1 cellular context compared by ENCODE assay signal in the genomic region with DNA sequence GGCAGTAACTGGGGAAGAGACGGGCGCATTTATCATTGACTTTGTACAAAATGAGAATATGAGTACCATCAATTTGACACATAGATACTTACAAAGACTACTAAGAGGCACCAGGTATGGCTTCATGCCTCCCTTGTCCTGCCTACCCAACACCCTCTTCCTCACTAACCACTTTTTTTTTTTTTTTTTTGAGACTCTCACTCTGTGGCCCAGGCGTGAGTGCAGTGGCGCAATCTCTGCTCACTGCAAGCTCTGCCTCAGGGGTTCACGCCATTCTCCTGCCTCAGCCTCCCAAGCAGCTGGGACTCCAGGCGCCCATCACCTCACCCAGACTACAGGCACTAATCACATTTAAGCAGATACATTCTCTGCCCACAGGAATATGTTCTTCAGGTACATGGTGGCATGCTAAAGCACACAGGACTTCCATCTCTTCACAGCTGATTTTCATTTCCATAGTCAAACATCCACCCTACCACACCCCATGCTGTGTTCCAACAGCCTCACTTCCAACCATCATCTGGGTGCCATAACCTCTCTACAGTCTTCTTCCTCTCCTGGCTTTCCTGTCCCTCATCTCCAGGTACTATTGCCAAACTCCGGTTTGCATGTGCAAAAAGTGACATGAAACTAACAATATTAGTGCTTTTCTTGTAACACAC.
A peak's percentile ranks its signal among the peaks of the same experiment; 100 is the strongest.
TF ChIP-seq lines count a peak whose summit lies in the region.

No MANE protein-coding gene starts in this region.

TF ChIP-seq in K562, 482 proteins besides CTCF, POLR2A, EP300 and RAD21:
- TF ChIP-seq, protein P1, sequence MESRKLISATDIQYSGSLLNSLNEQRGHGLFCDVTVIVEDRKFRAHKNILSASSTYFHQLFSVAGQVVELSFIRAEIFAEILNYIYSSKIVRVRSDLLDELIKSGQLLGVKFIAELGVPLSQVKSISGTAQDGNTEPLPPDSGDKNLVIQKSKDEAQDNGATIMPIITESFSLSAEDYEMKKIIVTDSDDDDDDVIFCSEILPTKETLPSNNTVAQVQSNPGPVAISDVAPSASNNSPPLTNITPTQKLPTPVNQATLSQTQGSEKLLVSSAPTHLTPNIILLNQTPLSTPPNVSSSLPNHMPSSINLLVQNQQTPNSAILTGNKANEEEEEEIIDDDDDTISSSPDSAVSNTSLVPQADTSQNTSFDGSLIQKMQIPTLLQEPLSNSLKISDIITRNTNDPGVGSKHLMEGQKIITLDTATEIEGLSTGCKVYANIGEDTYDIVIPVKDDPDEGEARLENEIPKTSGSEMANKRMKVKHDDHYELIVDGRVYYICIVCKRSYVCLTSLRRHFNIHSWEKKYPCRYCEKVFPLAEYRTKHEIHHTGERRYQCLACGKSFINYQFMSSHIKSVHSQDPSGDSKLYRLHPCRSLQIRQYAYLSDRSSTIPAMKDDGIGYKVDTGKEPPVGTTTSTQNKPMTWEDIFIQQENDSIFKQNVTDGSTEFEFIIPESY (CRISPR knock-in tag; IDR thresholded peaks at IDR 0.05) = peak; percentile 57; the same call in 1 of the 2 replicates
- TF ChIP-seq CCAR2 (IDR thresholded peaks at IDR 0.05; ENCODE audit: low read depth, low read length) (no peak), CEBPB (tag; IDR thresholded peaks at IDR 0.05) (peak; percentile 87), CEBPG (CRISPR knock-in tag; IDR thresholded peaks at IDR 0.05) (no peak), CEBPG (tag; conservative IDR thresholded peaks at IDR 0.05 in 1 of 2, IDR thresholded peaks at IDR 0.05 in 1 of 2) (peak in 1 of 2 experiments; percentile 39; a peak in 1 of 4 replicates), ZNF551 (CRISPR knock-in tag; IDR thresholded peaks at IDR 0.05) (no peak)
- TF ChIP-seq, protein P2, sequence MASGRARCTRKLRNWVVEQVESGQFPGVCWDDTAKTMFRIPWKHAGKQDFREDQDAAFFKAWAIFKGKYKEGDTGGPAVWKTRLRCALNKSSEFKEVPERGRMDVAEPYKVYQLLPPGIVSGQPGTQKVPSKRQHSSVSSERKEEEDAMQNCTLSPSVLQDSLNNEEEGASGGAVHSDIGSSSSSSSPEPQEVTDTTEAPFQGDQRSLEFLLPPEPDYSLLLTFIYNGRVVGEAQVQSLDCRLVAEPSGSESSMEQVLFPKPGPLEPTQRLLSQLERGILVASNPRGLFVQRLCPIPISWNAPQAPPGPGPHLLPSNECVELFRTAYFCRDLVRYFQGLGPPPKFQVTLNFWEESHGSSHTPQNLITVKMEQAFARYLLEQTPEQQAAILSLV (tag; IDR thresholded peaks at IDR 0.05) = peak; percentile 45; the same call in 1 of the 2 replicates
- TF ChIP-seq, protein P3, sequence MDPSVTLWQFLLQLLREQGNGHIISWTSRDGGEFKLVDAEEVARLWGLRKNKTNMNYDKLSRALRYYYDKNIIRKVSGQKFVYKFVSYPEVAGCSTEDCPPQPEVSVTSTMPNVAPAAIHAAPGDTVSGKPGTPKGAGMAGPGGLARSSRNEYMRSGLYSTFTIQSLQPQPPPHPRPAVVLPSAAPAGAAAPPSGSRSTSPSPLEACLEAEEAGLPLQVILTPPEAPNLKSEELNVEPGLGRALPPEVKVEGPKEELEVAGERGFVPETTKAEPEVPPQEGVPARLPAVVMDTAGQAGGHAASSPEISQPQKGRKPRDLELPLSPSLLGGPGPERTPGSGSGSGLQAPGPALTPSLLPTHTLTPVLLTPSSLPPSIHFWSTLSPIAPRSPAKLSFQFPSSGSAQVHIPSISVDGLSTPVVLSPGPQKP (CRISPR knock-in tag; IDR thresholded peaks at IDR 0.05) = no peak
